8 cellular contexts compared by ENCODE assay signal in genomic region chr9:124771867-124772621, GRCh38. TPM values are rescaled to one million over a fixed set of nuclear protein-coding genes. Genes with fewer than 3 reads are reported as not detected.
DNase-seq lines count a peak whose midpoint lies in the region; ATAC-seq and TF ChIP-seq lines count a peak whose summit lies in the region.

No MANE protein-coding gene starts in this region.

- POLR2A ChIA-PET in BJ (lab: Charles Lee), result interaction anchor here (0.5 kb wide), 1 partner anchor 89 kb away, joined by 3 read pairs; no protein-coding TSS in a partner anchor
- POLR2A ChIA-PET in activated naive CD8-positive, alpha-beta T cell treated with anti-CD3 and anti-CD28 coated beads, Interleukin-2, amount 10 ng/mL, durations not matched to agents 7 days and 5 days (lab: Charles Lee), result interaction anchor here (1.1 to 1.6 kb wide), 4 partner anchors 80 to 354 kb away, joined by 4 to 14 read pairs (median 4); partner anchors contain the start of genes ARPC5L and RPL35

- peak overlapping the region; percentile 57 for H3K4me2 ChIP-seq in neuronal stem cell (ENCODE audit: insufficient read depth, low read length, poor library complexity, severe bottlenecking)

- peak overlapping the region; percentile 86 for H3K27ac Mint-ChIP-seq in activated naive CD8-positive, alpha-beta T cell treated with anti-CD3 and anti-CD28 coated beads, Interleukin-2, amount 10 ng/mL, durations not matched to agents 7 days and 5 days

- H3K4me3 Mint-ChIP-seq in activated naive CD8-positive, alpha-beta T cell treated with anti-CD3 and anti-CD28 coated beads, Interleukin-2, amount 10 ng/mL, durations not matched to agents 7 days and 5 days, result peak overlapping the region; percentile 84

- no peak overlapping the region for H3K23ac ChIP-seq in neuronal stem cell (ENCODE audit: low read depth, low read length, poor library complexity)

- no peaks in the 10 kb centered on the region for H3K9me3 ChIP-seq in neuronal stem cell (replicated peaks in 1 of 2; ENCODE audit: control insufficient read depth in 2 of 2, insufficient read depth in 1 of 2, low read depth in 1 of 2, low read length in 2 of 2)

- peak overlapping the region; percentile 35 for H3K4me3 ChIP-seq in BJ (ENCODE audit: low read depth, low read length)
- peak overlapping the region; percentile 49 to 53 for H3K4me3 ChIP-seq in neuronal stem cell (ENCODE audit: low read length in 2 of 2)

- TF ChIP-seq CTCF in BJ (IDR thresholded peaks at IDR 0.05; ENCODE audit: insufficient read depth, low read depth, low read length), result peak; percentile 96

- H2BK12ac ChIP-seq in neuronal stem cell (ENCODE audit: low read length), result no peak overlapping the region

- peaks cover 73% of the 10 kb centered on the region for H3K27me3 Mint-ChIP-seq in activated naive CD8-positive, alpha-beta T cell treated with anti-CD3 and anti-CD28 coated beads, Interleukin-2, amount 10 ng/mL, durations not matched to agents 7 days and 5 days

- CTCF ChIA-PET in BJ (lab: Yijun Ruan, JAX), result interaction anchor here (0.7 to 16.5 kb wide), 31 partner anchors 8 to 614 kb away, joined by 3 to 1161 read pairs (median 4); partner anchors contain the start of genes ARPC5L, RPL35 and WDR38

- H3K27me3 ChIP-seq in BJ (ENCODE audit: control insufficient read depth, insufficient read depth, low read length) (peaks cover 22% of the 10 kb centered on the region), neuronal stem cell (ENCODE audit: control insufficient read depth in 3 of 3, insufficient read depth in 3 of 3, low read depth in 1 of 3, low read length in 3 of 3) (peaks cover 0 to 30% (median 13%) of the 10 kb centered on the region in 3 experiments)

- H2AK5ac ChIP-seq in neuronal stem cell (ENCODE audit: low read depth, low read length), result no peak overlapping the region

- intact Hi-C loops in head of caudate nucleus (cut with DNase I), result loop anchor here (2.0 to 5.0 kb wide), 3 partner anchors 81 to 600 kb away; partner anchors contain the start of genes GOLGA1 and WDR38

- no peaks in the 10 kb centered on the region for H3K9me3 Mint-ChIP-seq in activated naive CD8-positive, alpha-beta T cell treated with anti-CD3 and anti-CD28 coated beads, Interleukin-2, amount 10 ng/mL, durations not matched to agents 7 days and 5 days

- H3K9ac ChIP-seq in neuronal stem cell (ENCODE audit: low read depth, low read length, poor library complexity), result no peak overlapping the region

- H3K36me3 Mint-ChIP-seq in activated naive CD8-positive, alpha-beta T cell treated with anti-CD3 and anti-CD28 coated beads, Interleukin-2, amount 10 ng/mL, durations not matched to agents 7 days and 5 days, result peaks cover 2% of the 10 kb centered on the region

- no peaks in the 10 kb centered on the region for H3K79me1 ChIP-seq in neuronal stem cell (ENCODE audit: low read depth, low read length)

- H4K91ac ChIP-seq in neuronal stem cell (ENCODE audit: low read depth, low read length, poor library complexity), result no peak overlapping the region

- no peak overlapping the region for H2BK15ac ChIP-seq in neuronal stem cell (ENCODE audit: low read length)

- H3K18ac ChIP-seq in neuronal stem cell (ENCODE audit: low read length), result no peak overlapping the region

- H3K27ac ChIP-seq in neuronal stem cell (replicated peaks; ENCODE audit: low read length), result no peak overlapping the region

- H3K14ac ChIP-seq in neuronal stem cell (ENCODE audit: low read length), result no peak overlapping the region

- no peak overlapping the region for H3K4ac ChIP-seq in neuronal stem cell (ENCODE audit: low read length)

- DNase-seq in BJ (ENCODE audit: low read depth) (no peak), H4 (ENCODE audit: low spot score) (peak; percentile 58), NCI-H774 (lab: John Stamatoyannopoulos, UW) (peak; percentile 77), head of caudate nucleus (peak; percentile 24 to 87 (median 67)), neuronal stem cell (ENCODE audit: low spot score) (peak; percentile 85)
- DNase-seq in activated naive CD8-positive, alpha-beta T cell treated with anti-CD3 and anti-CD28 coated beads, Interleukin-2, amount 10 ng/mL, durations not matched to agents 7 days and 5 days, result peak; percentile 62

- no CpG with 5 or more reads among the region's 37 CpGs for WGBS in neuronal stem cell (ENCODE audit: extremely low coverage in 2 of 2, insufficient read length in 2 of 2, insufficient replicate concordance in 1 of 2), 2 donors

- H3K36me3 ChIP-seq in BJ (ENCODE audit: control insufficient read depth, insufficient read depth, low read length) (no peaks in the 10 kb centered on the region), neuronal stem cell (replicated peaks in 1 of 2; ENCODE audit: control insufficient read depth in 2 of 2, insufficient read depth in 2 of 2, low read length in 2 of 2) (no peaks in the 10 kb centered on the region)

- peaks cover 7 to 27% of the 10 kb centered on the region in 2 donors for H3K4me1 ChIP-seq in neuronal stem cell (ENCODE audit: control insufficient read depth in 2 of 2, insufficient read depth in 1 of 2, low read depth in 1 of 2, low read length in 2 of 2)

- peak overlapping the region; percentile 90 for H2AFZ ChIP-seq in neuronal stem cell (ENCODE audit: low read length)

- H3K4me1 Mint-ChIP-seq in activated naive CD8-positive, alpha-beta T cell treated with anti-CD3 and anti-CD28 coated beads, Interleukin-2, amount 10 ng/mL, durations not matched to agents 7 days and 5 days, result peaks cover 36% of the 10 kb centered on the region

- no peak overlapping the region for H2BK5ac ChIP-seq in neuronal stem cell (ENCODE audit: low read length)

- no peak overlapping the region for H4K8ac ChIP-seq in neuronal stem cell (ENCODE audit: low read depth, low read length)

- ATAC-seq in activated naive CD8-positive, alpha-beta T cell treated with anti-CD3 and anti-CD28 coated beads, Interleukin-2, amount 10 ng/mL, durations not matched to agents 7 days and 5 days (ENCODE audit: low read depth), result no peak
- no peak for ATAC-seq in HG02938 (IDR thresholded peaks at IDR 0.05; ENCODE audit: unreplicated experiment)
- no peak for ATAC-seq in HG03432 (IDR thresholded peaks at IDR 0.05; ENCODE audit: unreplicated experiment)

- H2BK120ac ChIP-seq in neuronal stem cell (ENCODE audit: low read depth, low read length), result no peak overlapping the region

RNA-seq across cellular contexts. Expression of gene NR6A1, which starts 0.9 kb away (rescaled TPM):
- polyA plus RNA-seq in BJ (2011; rRNA removed), result 0.23 and 0.25 TPM in 2 replicates
- polyA minus RNA-seq in BJ (2011; rRNA and poly(A)+ RNA removed), result 0.21 and 0.47 TPM in 2 replicates
- 1.2 and 3.7 TPM in 2 replicates for total RNA-seq in H4 (2014; rRNA removed; shearing (Covaris generic))
- total RNA-seq in activated naive CD8-positive, alpha-beta T cell treated with anti-CD3 and anti-CD28 coated beads, Interleukin-2, amount 10 ng/mL, durations not matched to agents 7 days and 5 days, result under 1 TPM; 0.06 to 0.11 TPM
- polyA plus RNA-seq in neuronal stem cell (2013, experiment 1 of 2), result 109 TPM
- polyA plus RNA-seq in neuronal stem cell (2013, experiment 2 of 2), result 113 TPM

RNA-seq across cellular contexts. Expression of gene OLFML2A, which starts 4.9 kb away (rescaled TPM):
- polyA plus RNA-seq in BJ (2011; rRNA removed), result 2.0 and 2.5 TPM in 2 replicates
- 1.5 and 1.9 TPM in 2 replicates for polyA minus RNA-seq in BJ (2011; rRNA and poly(A)+ RNA removed)
- total RNA-seq in H4 (2014; rRNA removed; shearing (Covaris generic)), result 2.8 and 5.5 TPM in 2 replicates
- total RNA-seq in activated naive CD8-positive, alpha-beta T cell treated with anti-CD3 and anti-CD28 coated beads, Interleukin-2, amount 10 ng/mL, durations not matched to agents 7 days and 5 days, result not detected
- 3.4 TPM for polyA plus RNA-seq in neuronal stem cell (2013, experiment 1 of 2)
- polyA plus RNA-seq in neuronal stem cell (2013, experiment 2 of 2), result 3.6 TPM
